In the genomic region with DNA sequence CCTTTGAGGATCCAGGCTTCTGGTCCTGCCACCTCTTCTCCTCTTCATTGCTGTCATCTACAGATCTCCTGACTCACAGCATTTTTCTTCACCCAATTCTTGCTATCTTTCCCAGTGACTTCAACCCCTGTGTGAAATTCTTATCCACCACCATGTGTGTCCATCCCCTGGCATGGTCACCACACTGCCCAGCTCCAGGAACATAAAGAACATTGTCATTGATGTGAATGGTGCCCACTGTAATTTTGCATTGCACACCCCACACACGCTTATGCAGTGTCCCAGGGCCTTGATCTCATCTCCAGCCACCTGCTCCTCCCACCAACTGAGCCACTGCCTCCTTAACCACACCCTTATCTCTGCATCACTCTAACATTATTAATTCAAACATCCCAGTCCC, we compare ENCODE assay signal across 35 cellular contexts.
"Had no signal": no experiment of that assay in that cellular context is flagged by ENCODE, and none has a peak within 500 bp of the region (broad histone marks: within the 10 kb centered on the region; RNA-seq: fewer than 3 reads in every experiment).

No MANE protein-coding gene starts in this region.

- H3K36me3 ChIP-seq: MG63 had no signal

- H3K4me3 ChIP-seq: MG63 had no signal

- DNase-seq: Karpas-422, Kasumi-1, KG1, MG63, MM.1S, MV-4-11, NCI-H1048, NCI-H1092, NCI-H1092 treated with DMSO at 0.1 percent for 48 hours, NCI-H1105, NCI-H1105 treated with DMSO at 0.1 percent for 48 hours, NCI-H1417, NCI-H1417 treated with DMSO at 0.1 percent for 48 hours, NCI-H1436, NCI-H1436 treated with DMSO at 0.1 percent for 48 hours, NCI-H146, NCI-H1694, NCI-H1694 treated with DMSO at 0.1 percent for 48 hours, NCI-H187, NCI-H187 treated with DMSO at 0.1 percent for 48 hours, NCI-H1930, NCI-H2029, NCI-H2029 treated with DMSO at 0.1 percent for 48 hours, NCI-H2081, NCI-H2081 treated with DMSO at 0.1 percent for 48 hours, NCI-H2107, NCI-H2171, NCI-H2227 treated with DMSO at 0.1 percent for 48 hours, NCI-H226, NCI-H345, NCI-H446, NCI-H446 treated with DMSO at 0.1 percent for 48 hours, NCI-H510A, NCI-H510A treated with DMSO at 0.1 percent for 48 hours had no signal

- H3K27ac ChIP-seq: KMS-11 had no signal

- H3K4me2 ChIP-seq: KMS-11 had no signal

- H3K27me3 ChIP-seq: MG63 had no signal

- H3K9ac ChIP-seq: KMS-11 had no signal

- H3K9me3 ChIP-seq: MG63 had no signal
